Comparison of ENCODE assay signal across 1 cellular context in the genomic region with DNA sequence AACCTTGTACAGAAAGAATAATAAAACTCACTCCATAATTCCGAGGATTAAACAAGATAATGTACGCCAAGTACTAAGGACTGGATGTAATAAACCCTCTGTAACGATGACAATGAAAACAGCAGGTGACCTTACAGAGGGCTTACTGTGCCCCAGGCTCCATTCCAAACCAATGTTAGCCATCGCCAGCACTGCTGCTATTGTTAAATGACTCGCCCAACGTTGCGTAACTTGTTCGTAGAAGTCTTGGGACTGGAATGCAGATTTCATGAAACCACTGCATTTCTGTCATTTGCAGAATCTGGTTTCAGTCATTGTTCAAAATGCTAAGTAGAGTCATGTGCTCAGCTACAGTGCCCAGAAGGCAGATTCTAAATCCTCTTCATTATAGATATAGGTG.
A peak's percentile ranks its signal among the peaks of the same experiment; 100 is the strongest.
TF ChIP-seq lines count a peak whose summit lies in the region.

No MANE protein-coding gene starts in this region.

TF ChIP-seq in HEK293, 187 proteins besides CTCF, POLR2A, EP300 and RAD21 (continued from another document and continues in another):
- TF ChIP-seq, protein P1, sequence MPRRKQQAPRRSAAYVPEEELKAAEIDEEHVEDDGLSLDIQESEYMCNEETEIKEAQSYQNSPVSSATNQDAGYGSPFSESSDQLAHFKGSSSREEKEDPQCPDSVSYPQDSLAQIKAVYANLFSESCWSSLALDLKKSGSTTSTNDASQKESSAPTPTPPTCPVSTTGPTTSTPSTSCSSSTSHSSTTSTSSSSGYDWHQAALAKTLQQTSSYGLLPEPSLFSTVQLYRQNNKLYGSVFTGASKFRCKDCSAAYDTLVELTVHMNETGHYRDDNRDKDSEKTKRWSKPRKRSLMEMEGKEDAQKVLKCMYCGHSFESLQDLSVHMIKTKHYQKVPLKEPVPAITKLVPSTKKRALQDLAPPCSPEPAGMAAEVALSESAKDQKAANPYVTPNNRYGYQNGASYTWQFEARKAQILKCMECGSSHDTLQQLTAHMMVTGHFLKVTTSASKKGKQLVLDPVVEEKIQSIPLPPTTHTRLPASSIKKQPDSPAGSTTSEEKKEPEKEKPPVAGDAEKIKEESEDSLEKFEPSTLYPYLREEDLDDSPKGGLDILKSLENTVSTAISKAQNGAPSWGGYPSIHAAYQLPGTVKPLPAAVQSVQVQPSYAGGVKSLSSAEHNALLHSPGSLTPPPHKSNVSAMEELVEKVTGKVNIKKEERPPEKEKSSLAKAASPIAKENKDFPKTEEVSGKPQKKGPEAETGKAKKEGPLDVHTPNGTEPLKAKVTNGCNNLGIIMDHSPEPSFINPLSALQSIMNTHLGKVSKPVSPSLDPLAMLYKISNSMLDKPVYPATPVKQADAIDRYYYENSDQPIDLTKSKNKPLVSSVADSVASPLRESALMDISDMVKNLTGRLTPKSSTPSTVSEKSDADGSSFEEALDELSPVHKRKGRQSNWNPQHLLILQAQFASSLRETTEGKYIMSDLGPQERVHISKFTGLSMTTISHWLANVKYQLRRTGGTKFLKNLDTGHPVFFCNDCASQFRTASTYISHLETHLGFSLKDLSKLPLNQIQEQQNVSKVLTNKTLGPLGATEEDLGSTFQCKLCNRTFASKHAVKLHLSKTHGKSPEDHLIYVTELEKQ (tag by site-specific recombination; IDR thresholded peaks at IDR 0.05; ENCODE audit: borderline replicate concordance), result no peak
- TF ChIP-seq ZNF645 (tag by site-specific recombination; IDR thresholded peaks at IDR 0.05) (no peak), PRDM2 (tag by site-specific recombination; IDR thresholded peaks at IDR 0.05; ENCODE audit: borderline replicate concordance) (no peak), SP7 (tag by site-specific recombination; IDR thresholded peaks at IDR 0.05) (peak; percentile 22), ZNF629 (tag by site-specific recombination; IDR thresholded peaks at IDR 0.05) (peak; percentile 28; the same call in 1 of the 2 replicates), ZNF112 (tag by site-specific recombination; IDR thresholded peaks at IDR 0.05) (no peak), ZBTB1 (tag by site-specific recombination; IDR thresholded peaks at IDR 0.05) (no peak), ZNF433 (tag by site-specific recombination; IDR thresholded peaks at IDR 0.05; ENCODE audit: low read depth) (no peak), HIC1 (tag by site-specific recombination; IDR thresholded peaks at IDR 0.05) (no peak), ZNF174 (tag by site-specific recombination; IDR thresholded peaks at IDR 0.05) (no peak), BCL11A (tag by site-specific recombination; IDR thresholded peaks at IDR 0.05; ENCODE audit: low read depth) (no peak), ZNF837 (tag by site-specific recombination; IDR thresholded peaks at IDR 0.05) (no peak), ZNF114 (tag by site-specific recombination; IDR thresholded peaks at IDR 0.05) (no peak), ZNF585B (tag by site-specific recombination; IDR thresholded peaks at IDR 0.05) (no peak), ZNF792 (tag by site-specific recombination; IDR thresholded peaks at IDR 0.05) (no peak), ZBTB8A (tag by site-specific recombination; IDR thresholded peaks at IDR 0.05) (peak; percentile 67), ZSCAN30 (tag by site-specific recombination; IDR thresholded peaks at IDR 0.05) (peak; percentile 66), ZNF600 (tag by site-specific recombination; IDR thresholded peaks at IDR 0.05) (peak; percentile 55; the same call in 1 of the 2 replicates), ZIC2 (tag by site-specific recombination; IDR thresholded peaks at IDR 0.05) (peak; percentile 59), ZNF175 (tag by site-specific recombination; IDR thresholded peaks at IDR 0.05) (no peak), PBX3 (CRISPR knock-in tag; IDR thresholded peaks at IDR 0.05) (no peak), ZNF292 (tag by site-specific recombination; IDR thresholded peaks at IDR 0.05; ENCODE audit: borderline replicate concordance, low read depth) (no peak), ZSCAN4 (tag by site-specific recombination; IDR thresholded peaks at IDR 0.05) (no peak), ZNF785 (tag by site-specific recombination; IDR thresholded peaks at IDR 0.05) (no peak), ZNF280D (tag by site-specific recombination; IDR thresholded peaks at IDR 0.05) (no peak), ZNF549 (tag by site-specific recombination; IDR thresholded peaks at IDR 0.05) (no peak), KLF10 (tag by site-specific recombination; IDR thresholded peaks at IDR 0.05) (no peak), SP3 (tag by site-specific recombination; IDR thresholded peaks at IDR 0.05) (no peak), ZSCAN23 (tag by site-specific recombination; IDR thresholded peaks at IDR 0.05) (no peak)
- TF ChIP-seq, protein P2, sequence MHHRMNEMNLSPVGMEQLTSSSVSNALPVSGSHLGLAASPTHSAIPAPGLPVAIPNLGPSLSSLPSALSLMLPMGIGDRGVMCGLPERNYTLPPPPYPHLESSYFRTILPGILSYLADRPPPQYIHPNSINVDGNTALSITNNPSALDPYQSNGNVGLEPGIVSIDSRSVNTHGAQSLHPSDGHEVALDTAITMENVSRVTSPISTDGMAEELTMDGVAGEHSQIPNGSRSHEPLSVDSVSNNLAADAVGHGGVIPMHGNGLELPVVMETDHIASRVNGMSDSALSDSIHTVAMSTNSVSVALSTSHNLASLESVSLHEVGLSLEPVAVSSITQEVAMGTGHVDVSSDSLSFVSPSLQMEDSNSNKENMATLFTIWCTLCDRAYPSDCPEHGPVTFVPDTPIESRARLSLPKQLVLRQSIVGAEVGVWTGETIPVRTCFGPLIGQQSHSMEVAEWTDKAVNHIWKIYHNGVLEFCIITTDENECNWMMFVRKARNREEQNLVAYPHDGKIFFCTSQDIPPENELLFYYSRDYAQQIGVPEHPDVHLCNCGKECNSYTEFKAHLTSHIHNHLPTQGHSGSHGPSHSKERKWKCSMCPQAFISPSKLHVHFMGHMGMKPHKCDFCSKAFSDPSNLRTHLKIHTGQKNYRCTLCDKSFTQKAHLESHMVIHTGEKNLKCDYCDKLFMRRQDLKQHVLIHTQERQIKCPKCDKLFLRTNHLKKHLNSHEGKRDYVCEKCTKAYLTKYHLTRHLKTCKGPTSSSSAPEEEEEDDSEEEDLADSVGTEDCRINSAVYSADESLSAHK (tag by site-specific recombination; IDR thresholded peaks at IDR 0.05), result peak; percentile 71
- TF ChIP-seq, protein P3, sequence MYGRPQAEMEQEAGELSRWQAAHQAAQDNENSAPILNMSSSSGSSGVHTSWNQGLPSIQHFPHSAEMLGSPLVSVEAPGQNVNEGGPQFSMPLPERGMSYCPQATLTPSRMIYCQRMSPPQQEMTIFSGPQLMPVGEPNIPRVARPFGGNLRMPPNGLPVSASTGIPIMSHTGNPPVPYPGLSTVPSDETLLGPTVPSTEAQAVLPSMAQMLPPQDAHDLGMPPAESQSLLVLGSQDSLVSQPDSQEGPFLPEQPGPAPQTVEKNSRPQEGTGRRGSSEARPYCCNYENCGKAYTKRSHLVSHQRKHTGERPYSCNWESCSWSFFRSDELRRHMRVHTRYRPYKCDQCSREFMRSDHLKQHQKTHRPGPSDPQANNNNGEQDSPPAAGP (tag by site-specific recombination; IDR thresholded peaks at IDR 0.05), result no peak
